In genomic region chr9:69647804-69648203, GRCh38 we compare ENCODE assay signal across 27 cellular contexts.
"Had no signal": no experiment of that assay in that cellular context is flagged by ENCODE, and none has a peak within 500 bp of the region (broad histone marks: within the 10 kb centered on the region; RNA-seq: fewer than 3 reads in every experiment).

No MANE protein-coding gene starts in this region.

- H3K4me3 Mint-ChIP-seq: naive B cell; naive thymus-derived CD8-positive, alpha-beta T cell; natural killer cell treated with Interleukin-12 subunit alpha and Interleukin-12 subunit beta and Interleukin-15 and Interleukin-18, amount 100 ng/mL, for 72 hours; neural progenitor cell; stimulated activated effector memory CD8-positive, alpha-beta T cell treated with anti-CD3 and anti-CD28 coated beads, Interleukin-12 subunit alpha, Interleukin-12 subunit beta, amount 100 ng/mL, for 72 hours; stimulated activated naive B cell treated with anti-CD40 and anti-IgM and Interleukin-4, amounts not matched to agents 10 μg/mL and 1 μg/mL and 100 μg/mL, for 72 hours; stimulated activated naive CD8-positive, alpha-beta T cell treated with anti-CD3 and anti-CD28 coated beads, Interleukin-15, Interleukin-2, amounts not matched to agents 100 ng/mL and 50 ng/mL, for 24 hours had no signal

- H3K27me3 ChIP-seq: neural progenitor cell, pancreas, right lobe of liver, sigmoid colon, stomach, tibial nerve, upper lobe of left lung, uterus had no signal

- H3K4me1 ChIP-seq: psoas muscle, upper lobe of left lung, uterus had no signal

- H3K4me2 ChIP-seq: neural progenitor cell had no signal

- H3K36me3 ChIP-seq: neural progenitor cell, pancreas, right lobe of liver, sigmoid colon, stomach, thoracic aorta, thyroid gland, upper lobe of left lung, uterus had no signal

- H3K9me3 ChIP-seq: pancreas, psoas muscle, right lobe of liver, sigmoid colon, stomach, thoracic aorta, thyroid gland, tibial nerve, upper lobe of left lung, uterus had no signal

- DNase-seq: naive B cell; naive thymus-derived CD8-positive, alpha-beta T cell; occipital lobe; pancreas; psoas muscle; right cardiac atrium; right lobe of liver; sigmoid colon; small intestine; stimulated activated CD4-positive, alpha-beta T cell treated with anti-CD3 and anti-CD28 coated beads, Interleukin-15, amount 100 ng/mL, for 24 hours; stimulated activated CD4-positive, alpha-beta T cell treated with anti-CD3 and anti-CD28 coated beads, Interleukin-2, amount 100 ng/mL, for 24 hours; stimulated activated CD4-positive, alpha-beta T cell treated with anti-CD3 and anti-CD28 coated beads, Interleukin-2, amount 100 ng/mL, for 48 hours; stimulated activated CD4-positive, alpha-beta T cell treated with anti-CD3 and anti-CD28 coated beads, Interleukin-4, amount 100 ng/mL, for 24 hours; stimulated activated naive B cell treated with anti-CD40 and anti-IgM and Interleukin-4, amounts not matched to agents 10 μg/mL and 1 μg/mL and 100 μg/mL, for 72 hours; stimulated activated naive CD4-positive, alpha-beta T cell treated with Interleukin-2 at 50 U/mL for 16 hours; stomach; thyroid gland; trophoblast cell; uterus had no signal

- H2AFZ ChIP-seq: neural progenitor cell had no signal

- H3K27me3 Mint-ChIP-seq: progenitor cell of endocrine pancreas had no signal

- ATAC-seq: naive thymus-derived CD8-positive, alpha-beta T cell; natural killer cell treated with Interleukin-12 subunit alpha and Interleukin-12 subunit beta and Interleukin-15 and Interleukin-18, amount 100 ng/mL, for 72 hours; pancreas; psoas muscle; right cardiac atrium; right lobe of liver; stimulated activated effector memory CD8-positive, alpha-beta T cell treated with anti-CD3 and anti-CD28 coated beads, Interleukin-12 subunit alpha, Interleukin-12 subunit beta, amount 100 ng/mL, for 72 hours; stimulated activated naive B cell treated with anti-CD40 and anti-IgM and Interleukin-4, amounts not matched to agents 10 μg/mL and 1 μg/mL and 100 μg/mL, for 72 hours had no signal

- H3K36me3 Mint-ChIP-seq: naive B cell; naive thymus-derived CD8-positive, alpha-beta T cell; natural killer cell treated with Interleukin-12 subunit alpha and Interleukin-12 subunit beta and Interleukin-15 and Interleukin-18, amount 100 ng/mL, for 72 hours; neural progenitor cell; stimulated activated effector memory CD8-positive, alpha-beta T cell treated with anti-CD3 and anti-CD28 coated beads, Interleukin-12 subunit alpha, Interleukin-12 subunit beta, amount 100 ng/mL, for 72 hours; stimulated activated naive B cell treated with anti-CD40 and anti-IgM and Interleukin-4, amounts not matched to agents 10 μg/mL and 1 μg/mL and 100 μg/mL, for 72 hours had no signal

- H3K4me3 ChIP-seq: neural progenitor cell, pancreas, psoas muscle, right lobe of liver, sigmoid colon, stomach, thoracic aorta, thyroid gland, tibial nerve, upper lobe of left lung, uterus had no signal

- H3K27ac Mint-ChIP-seq: naive thymus-derived CD8-positive, alpha-beta T cell; natural killer cell treated with Interleukin-12 subunit alpha and Interleukin-12 subunit beta and Interleukin-15 and Interleukin-18, amount 100 ng/mL, for 72 hours; neural progenitor cell; progenitor cell of endocrine pancreas; stimulated activated effector memory CD8-positive, alpha-beta T cell treated with anti-CD3 and anti-CD28 coated beads, Interleukin-12 subunit alpha, Interleukin-12 subunit beta, amount 100 ng/mL, for 72 hours; stimulated activated naive B cell treated with anti-CD40 and anti-IgM and Interleukin-4, amounts not matched to agents 10 μg/mL and 1 μg/mL and 100 μg/mL, for 72 hours; stimulated activated naive CD8-positive, alpha-beta T cell treated with anti-CD3 and anti-CD28 coated beads, Interleukin-15, Interleukin-2, amounts not matched to agents 100 ng/mL and 50 ng/mL, for 24 hours had no signal

- H3K9ac ChIP-seq: neural progenitor cell had no signal

- H3K4me1 Mint-ChIP-seq: naive B cell; naive thymus-derived CD8-positive, alpha-beta T cell; stimulated activated effector memory CD8-positive, alpha-beta T cell treated with anti-CD3 and anti-CD28 coated beads, Interleukin-12 subunit alpha, Interleukin-12 subunit beta, amount 100 ng/mL, for 72 hours; stimulated activated naive B cell treated with anti-CD40 and anti-IgM and Interleukin-4, amounts not matched to agents 10 μg/mL and 1 μg/mL and 100 μg/mL, for 72 hours had no signal

- H3K27ac ChIP-seq: neural progenitor cell, pancreas, psoas muscle, right lobe of liver, sigmoid colon, stomach, thoracic aorta, thyroid gland, tibial nerve, upper lobe of left lung, uterus had no signal

- H3K9me3 Mint-ChIP-seq: natural killer cell treated with Interleukin-12 subunit alpha and Interleukin-12 subunit beta and Interleukin-15 and Interleukin-18, amount 100 ng/mL, for 72 hours; neural progenitor cell; stimulated activated effector memory CD8-positive, alpha-beta T cell treated with anti-CD3 and anti-CD28 coated beads, Interleukin-12 subunit alpha, Interleukin-12 subunit beta, amount 100 ng/mL, for 72 hours; stimulated activated naive B cell treated with anti-CD40 and anti-IgM and Interleukin-4, amounts not matched to agents 10 μg/mL and 1 μg/mL and 100 μg/mL, for 72 hours; stimulated activated naive CD8-positive, alpha-beta T cell treated with anti-CD3 and anti-CD28 coated beads, Interleukin-15, Interleukin-2, amounts not matched to agents 100 ng/mL and 50 ng/mL, for 24 hours had no signal
